9 cellular contexts compared by ENCODE assay signal in the genomic region with DNA sequence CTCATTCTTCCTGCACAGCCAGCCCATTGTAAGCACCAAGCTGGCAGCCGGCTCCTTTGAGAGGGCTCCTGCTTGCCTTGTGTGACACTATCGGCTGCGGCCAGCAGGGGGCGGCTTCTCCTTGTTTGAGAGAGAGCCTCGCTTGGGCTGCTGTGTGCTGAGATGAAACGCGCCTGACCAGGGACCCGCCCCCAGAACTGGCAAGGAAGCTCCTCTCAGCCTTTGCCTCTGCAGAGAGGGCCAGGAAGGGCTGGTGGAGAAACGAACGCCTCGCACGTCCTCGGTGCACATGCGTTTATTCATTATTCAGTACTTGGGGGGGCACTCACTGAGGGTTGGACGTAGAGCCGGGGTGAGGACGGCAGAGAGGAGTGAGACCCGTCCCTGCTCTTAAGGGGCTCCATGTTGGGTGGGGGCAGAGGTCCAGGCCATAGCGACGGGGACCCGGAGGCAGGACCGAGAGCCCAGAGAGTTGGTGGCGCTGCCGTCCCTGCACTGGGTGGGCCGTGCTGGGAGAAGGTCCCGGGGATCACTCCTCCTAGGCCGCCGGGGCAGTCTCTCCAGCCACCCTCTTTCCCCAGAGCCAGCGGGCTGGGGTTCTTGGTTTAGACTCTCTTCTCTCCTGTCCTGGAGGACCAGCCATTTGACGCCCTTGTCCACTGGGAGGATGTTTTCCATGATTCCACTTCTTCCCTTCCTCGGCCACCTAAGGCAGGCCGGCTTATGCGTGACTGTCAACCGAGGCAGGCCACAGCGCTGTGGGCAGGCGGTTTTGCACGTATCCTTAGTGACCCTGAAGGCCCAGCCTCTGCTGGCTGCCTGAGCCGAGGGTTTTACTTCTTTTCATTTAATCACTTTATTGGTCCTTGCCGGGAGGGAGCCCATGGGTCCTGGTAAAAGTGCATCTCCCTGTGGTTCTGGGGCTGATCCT.
DNase-seq lines count a peak whose midpoint lies in the region; ATAC-seq and TF ChIP-seq lines count a peak whose summit lies in the region.
"Had no signal": no experiment of that assay in that cellular context is flagged by ENCODE, and none has a peak within 500 bp of the region (broad histone marks: within the 10 kb centered on the region; RNA-seq: fewer than 3 reads in every experiment).

No MANE protein-coding gene starts in this region.

- no peaks in the 10 kb centered on the region for H4K20me1 ChIP-seq in BLaER1

- H3K9ac ChIP-seq in BLaER1 = no peak overlapping the region

- H3K4me1 Mint-ChIP-seq in chondrocyte (ENCODE audit: low read depth) = peaks cover 15% of the 10 kb centered on the region

- H3K9me3 ChIP-seq in BLaER1 (no peaks in the 10 kb centered on the region), left lung (no peaks in the 10 kb centered on the region)

- H3K4me2 ChIP-seq in BLaER1 = peak overlapping the region; percentile 61

- H3K27me3 Mint-ChIP-seq in chondrocyte (ENCODE audit: low read depth) = no peaks in the 10 kb centered on the region
- H3K27me3 Mint-ChIP-seq: IgD-negative memory B cell had no signal

- DNase-seq in GM19238 (ENCODE audit: insufficient read length, low spot score) (peak; percentile 86), NCI-H69 (lab: John Stamatoyannopoulos, UW) (peak; percentile 92), chondrocyte (ENCODE audit: low spot score) (no peak), left lung (peak; percentile 96 to 99)
- peak; percentile 93 to 98 for DNase-seq in activated CD4-positive, alpha-beta T cell treated with anti-CD3 and anti-CD28 coated beads for 4 hours
- peak; percentile 98 for DNase-seq in stimulated activated CD4-positive, alpha-beta T cell treated with anti-CD3 and anti-CD28 coated beads, Interleukin-4, amount 100 ng/mL, for 24 hours

- ATAC-seq in HG03432 (IDR thresholded peaks at IDR 0.05; ENCODE audit: unreplicated experiment) (peak; percentile 94), left lung (peak; percentile 99)

- H3K27me3 ChIP-seq in BLaER1 (no peaks in the 10 kb centered on the region), left lung (no peaks in the 10 kb centered on the region)

- no peaks in the 10 kb centered on the region for H3K36me3 ChIP-seq in BLaER1
- H3K36me3 ChIP-seq in left lung = no peaks in the 10 kb centered on the region

- H3K36me3 Mint-ChIP-seq in chondrocyte (ENCODE audit: low read depth) = peaks cover 2% of the 10 kb centered on the region

- TF ChIP-seq CTCF in chondrocyte (IDR thresholded peaks at IDR 0.05) (peak; percentile 93), left lung (IDR thresholded peaks at IDR 0.05) (peak; percentile 93 to 95)

- no peak overlapping the region for H3K27ac Mint-ChIP-seq in chondrocyte (ENCODE audit: unreplicated experiment)

- H3K27ac ChIP-seq in BLaER1 (no peak overlapping the region), left lung (no peak overlapping the region)

- intact Hi-C loops in left lung (cut with DNase I) = no loop called here

- peaks cover 28% of the 10 kb centered on the region for H3K4me1 ChIP-seq in BLaER1
- peaks cover 3 to 5% of the 10 kb centered on the region in 2 donors for H3K4me1 ChIP-seq in left lung

- peak overlapping the region; percentile 22 for H3K4me3 Mint-ChIP-seq in chondrocyte (ENCODE audit: unreplicated experiment)

- H3K4me3 ChIP-seq in BLaER1 = no peak overlapping the region
- H3K4me3 ChIP-seq in left lung = no peak overlapping the region

- H3K9me3 Mint-ChIP-seq in chondrocyte (ENCODE audit: low read depth) = no peaks in the 10 kb centered on the region
- H3K9me3 Mint-ChIP-seq: IgD-negative memory B cell had no signal
